Comparison of ENCODE assay signal across 8 cellular contexts in the genomic region with DNA sequence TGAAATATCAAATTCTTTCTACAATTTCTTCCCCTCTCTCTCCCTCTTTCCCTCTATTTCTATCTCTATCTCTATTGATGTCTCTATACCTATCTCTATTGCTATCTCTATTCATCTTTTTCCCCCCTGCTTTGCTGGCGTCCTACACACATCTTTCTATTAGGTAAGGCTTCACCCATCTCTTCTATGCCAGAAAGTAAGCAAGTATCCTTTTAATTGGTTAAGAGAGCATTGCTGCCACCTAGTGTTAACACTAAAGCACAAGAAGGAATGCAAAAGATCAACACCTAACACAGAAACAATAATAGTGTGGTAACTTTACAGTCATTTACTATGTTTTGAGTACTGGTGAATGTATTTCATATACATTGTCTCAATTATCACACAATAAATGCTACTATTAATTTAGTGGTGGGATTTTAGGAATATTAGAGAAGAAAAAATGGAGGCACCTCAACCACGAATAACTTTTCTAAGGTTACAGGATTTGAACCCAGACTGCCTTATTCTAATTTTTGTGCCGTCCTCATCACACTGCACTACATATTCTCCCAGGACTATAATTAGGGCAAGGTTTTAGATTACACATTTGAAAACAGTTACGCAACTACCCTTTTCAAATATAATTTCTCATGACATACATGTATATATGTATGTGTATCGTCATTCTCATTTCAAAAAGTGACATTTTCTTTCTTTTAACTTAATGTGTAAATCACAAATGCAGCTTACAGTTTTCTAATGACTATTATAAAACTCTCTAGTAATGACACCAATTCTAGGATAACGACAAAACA.
DNase-seq lines count a peak whose midpoint lies in the region; ATAC-seq and TF ChIP-seq lines count a peak whose summit lies in the region.

No MANE protein-coding gene starts in this region.

- peaks cover 0 to 10% of the 10 kb centered on the region in 2 donors for H3K4me1 Mint-ChIP-seq in stimulated activated naive B cell treated with anti-CD40 and anti-IgM and Interleukin-4, amounts not matched to agents 10 μg/mL and 1 μg/mL and 100 μg/mL, for 72 hours

- no peaks in the 10 kb centered on the region for H3K9me3 Mint-ChIP-seq in stimulated activated naive B cell treated with anti-CD40 and anti-IgM and Interleukin-4, amounts not matched to agents 10 μg/mL and 1 μg/mL and 100 μg/mL, for 72 hours

- TF ChIP-seq CTCF in astrocyte of the spinal cord (IDR thresholded peaks at IDR 0.05; ENCODE audit: low read depth, low read length), result peak; percentile 62

- H3K27me3 Mint-ChIP-seq in stimulated activated naive B cell treated with anti-CD40 and anti-IgM and Interleukin-4, amounts not matched to agents 10 μg/mL and 1 μg/mL and 100 μg/mL, for 72 hours, result peaks cover 17 to 25% of the 10 kb centered on the region in 2 donors

- ATAC-seq in GM18907 (IDR thresholded peaks at IDR 0.05; ENCODE audit: unreplicated experiment), result peak; percentile 50
- ATAC-seq in HG03469 (IDR thresholded peaks at IDR 0.05; ENCODE audit: unreplicated experiment), result peak; percentile 64
- ATAC-seq in stimulated activated naive B cell treated with anti-CD40 and anti-IgM and Interleukin-4, amounts not matched to agents 10 μg/mL and 1 μg/mL and 100 μg/mL, for 72 hours (replicated peaks), result peak; percentile 52 to 65

- in situ Hi-C loops in astrocyte of the spinal cord (cut with HindIII; ENCODE audit: low sequenced_read_pairs), result no loop called here

- H3K4me3 Mint-ChIP-seq in stimulated activated naive B cell treated with anti-CD40 and anti-IgM and Interleukin-4, amounts not matched to agents 10 μg/mL and 1 μg/mL and 100 μg/mL, for 72 hours, result no peak overlapping the region

- H3K36me3 Mint-ChIP-seq in stimulated activated naive B cell treated with anti-CD40 and anti-IgM and Interleukin-4, amounts not matched to agents 10 μg/mL and 1 μg/mL and 100 μg/mL, for 72 hours, result no peaks in the 10 kb centered on the region

- H3K4me3 ChIP-seq in astrocyte of the spinal cord (ENCODE audit: low read depth, low read length), result no peak overlapping the region

- DNase-seq in COLO668 (lab: John Stamatoyannopoulos, UW; ENCODE audit: unreplicated experiment), result peak; percentile 8
- peak; percentile 21 for DNase-seq in NCI-H526 treated with DMSO at 0.1 percent for 48 hours (lab: John Stamatoyannopoulos, UW)
- peak; percentile 78 for DNase-seq in astrocyte of the spinal cord (ENCODE audit: low read depth, low spot score)
- DNase-seq in iPS-NIHi7 (ENCODE audit: extremely low spot score), result peak; percentile 39
- no peak for DNase-seq in stimulated activated naive B cell treated with anti-CD40 and anti-IgM and Interleukin-4, amounts not matched to agents 10 μg/mL and 1 μg/mL and 100 μg/mL, for 72 hours
- DNase-seq in activated CD8-positive, alpha-beta memory T cell treated with anti-CD3 and anti-CD28 coated beads, Interleukin-2, amount 50 U/mL, for 4 hours, result no peak

- H3K27ac Mint-ChIP-seq in stimulated activated naive B cell treated with anti-CD40 and anti-IgM and Interleukin-4, amounts not matched to agents 10 μg/mL and 1 μg/mL and 100 μg/mL, for 72 hours, result no peak overlapping the region

Comparison
In these comparisons a context has a peak if more than half of its experiments do, and no peak if none do; other contexts are left out.
1. DNase-seq: peak in COLO668 (single experiment), NCI-H526 treated with DMSO at 0.1 percent for 48 hours (single experiment), astrocyte of the spinal cord (single experiment) and iPS-NIHi7 (single experiment); none in stimulated activated naive B cell treated with anti-CD40 and anti-IgM and Interleukin-4, amounts not matched to agents 10 μg/mL and 1 μg/mL and 100 μg/mL, for 72 hours (single experiment) and activated CD8-positive, alpha-beta memory T cell treated with anti-CD3 and anti-CD28 coated beads, Interleukin-2, amount 50 U/mL, for 4 hours (single experiment).
2. Peak in every context shown above with its lines, with median percentiles within 50 percentile points of each other: ATAC-seq.